Comparison of ENCODE assay signal across 9 cellular contexts in genomic region chr22:40855104-40855959, GRCh38. TPM values are rescaled to one million over a fixed set of nuclear protein-coding genes. Genes with fewer than 3 reads are reported as not detected.
DNase-seq lines count a peak whose midpoint lies in the region; ATAC-seq, FAIRE-seq and TF ChIP-seq lines count a peak whose summit lies in the region.
"Had no signal": no experiment of that assay in that cellular context is flagged by ENCODE, and none has a peak within 500 bp of the region (broad histone marks: within the 10 kb centered on the region; RNA-seq: fewer than 3 reads in every experiment).

No MANE protein-coding gene starts in this region.

- peaks cover 7% of the 10 kb centered on the region for H3K36me3 Mint-ChIP-seq in nephron (ENCODE audit: low read depth)

- H2AFZ ChIP-seq in H1 (ENCODE audit: low read length) = no peak overlapping the region

- no peak for FAIRE-seq in H1 (lab: Jason Lieb, UNC)

- H3K79me1 ChIP-seq in H1 (ENCODE audit: low read depth, low read length) = no peaks in the 10 kb centered on the region; the same call in 1 of the 2 replicates

- H3K56ac ChIP-seq in H1 (replicated peaks; ENCODE audit: insufficient read length, low read depth, low read length) = no peak overlapping the region

- TF ChIP-seq POLR2A in H1 (IDR thresholded peaks at IDR 0.05; ENCODE audit: control extremely low read depth in 1 of 2, low read depth in 2 of 2, low read length in 2 of 2) = no peak

- peak overlapping the region; percentile 81 for H3K4me3 ChIP-seq in SJCRH30
- H3K4me3 ChIP-seq in H1 (ENCODE audit: extremely low read depth in 1 of 4, insufficient read depth in 2 of 4, low read depth in 3 of 4, low read length in 4 of 4) = peak overlapping the region; percentile 98 to 99 (median 98)

- H4K91ac ChIP-seq in H1 (replicated peaks; ENCODE audit: insufficient read length, low read length) = no peak overlapping the region

- 60% methylated on average over 19 of the region's 19 CpGs; no CpG with 5 or more reads in 1 of the 2 experiments for WGBS in H1 (ENCODE audit: extremely low coverage in 1 of 2, insufficient coverage in 1 of 2, insufficient read length in 1 of 2, insufficient replicate concordance in 2 of 2, low coverage in 1 of 2, low lambda C conversion rate in 2 of 2, missing lambda C conversion rate in 1 of 2), 2 experiments

- no peak overlapping the region for H3K18ac ChIP-seq in H1 (ENCODE audit: extremely low read depth, low read length)

- H3K14ac ChIP-seq in H1 (ENCODE audit: insufficient read length) = no peak overlapping the region

- peak overlapping the region; percentile 58 to 99 (median 92); a peak in 5 of 7 replicates for H3K9ac ChIP-seq in H1 (replicated peaks in 1 of 4; ENCODE audit: extremely low read depth in 1 of 4, low read depth in 3 of 4, low read length in 3 of 4)

- H3K79me2 ChIP-seq in H1 (ENCODE audit: control insufficient read depth in 1 of 2, insufficient read depth in 2 of 2, low read length in 2 of 2) = peaks cover 40 to 91% of the 10 kb centered on the region in 2 experiments

- no peak for TF ChIP-seq RAD21 in H1 (IDR thresholded peaks at IDR 0.05 in 1 of 2, conservative IDR thresholded peaks at IDR 0.05 in 1 of 2; ENCODE audit: low read depth in 2 of 2, low read length in 2 of 2)

- no peak overlapping the region; the same call in 1 of the 2 replicates for H2BK12ac ChIP-seq in H1 (ENCODE audit: low read depth, low read length)

- H3K27me3 ChIP-seq in SJCRH30 (no peaks in the 10 kb centered on the region), H1 (replicated peaks in 1 of 4; ENCODE audit: control insufficient read depth in 3 of 4, extremely low read depth in 1 of 4, insufficient read depth in 3 of 4, low read length in 3 of 4) (no peaks in the 10 kb centered on the region)

- H3K9me3 Mint-ChIP-seq in nephron = no peaks in the 10 kb centered on the region

- no peak for ATAC-seq in activated CD4-positive, CD25-positive, alpha-beta regulatory T cell treated with anti-CD3 and anti-CD28 coated beads, Interleukin-2, amount 50 U/mL, for 24 hours
- ATAC-seq in GM21619 (IDR thresholded peaks at IDR 0.05; ENCODE audit: unreplicated experiment) = no peak
- no peak for ATAC-seq in GM21381 (IDR thresholded peaks at IDR 0.05; ENCODE audit: unreplicated experiment)

- H2BK120ac ChIP-seq in H1 (replicated peaks; ENCODE audit: low read depth, low read length) = no peak overlapping the region

- no peak overlapping the region for H2BK5ac ChIP-seq in H1 (ENCODE audit: low read depth, low read length)

- H2BK15ac ChIP-seq in H1 (ENCODE audit: low read length) = no peak overlapping the region

- H3K36me3 ChIP-seq in SJCRH30 (peaks cover 5% of the 10 kb centered on the region), H1 (ENCODE audit: control insufficient read depth in 2 of 4, insufficient read depth in 4 of 4, low read length in 3 of 4) (peaks cover 0 to 10% (median 0%) of the 10 kb centered on the region in 4 experiments; a peak in 3 of 8 replicates)

- DNase-seq in activated T-cell treated with anti-CD3 and anti-CD28 coated beads for 4 hours (peak; percentile 3), SJCRH30 (peak in 1 of 2 experiments; percentile 5), H1 (ENCODE audit: low read depth in 1 of 2, low spot score in 2 of 2) (no peak)
- DNase-seq in activated T-cell treated with anti-CD3 and anti-CD28 coated beads, Interleukin-2, amount 50 U/mL, for 1 hour = no peak

- no peak overlapping the region for H4K8ac ChIP-seq in H1 (ENCODE audit: extremely low read depth, insufficient read depth, low read length)

- H3K4me1 Mint-ChIP-seq in nephron = peaks cover 45% of the 10 kb centered on the region

- H3K4me2 ChIP-seq in H1 (ENCODE audit: insufficient read depth in 1 of 2, low read depth in 2 of 2, low read length in 2 of 2) = peak overlapping the region; percentile 68 to 79

- H2BK20ac ChIP-seq in H1 (ENCODE audit: low read length) = no peak overlapping the region

- peak overlapping the region; percentile 99; the same call in 1 of the 2 replicates for H3K27ac ChIP-seq in SJCRH30
- peak overlapping the region; percentile 98; the same call in 1 of the 2 replicates for H3K27ac ChIP-seq in H1 (ENCODE audit: low read depth, low read length)

- CTCF ChIA-PET in H1 (lab: Charles Lee; ENCODE audit: partially characterized antibody) = interaction anchor here (1.0 to 1.5 kb wide), 2 partner anchors 37 to 172 kb away, joined by 3 read pairs; partner anchors contain the start of gene SLC25A17

- H3K23ac ChIP-seq in H1 (ENCODE audit: insufficient read length) = no peak overlapping the region

- H3K4ac ChIP-seq in H1 (replicated peaks; ENCODE audit: insufficient read length, low read depth, low read length) = no peak overlapping the region

- H3K9me3 ChIP-seq in SJCRH30 (replicated peaks) (no peaks in the 10 kb centered on the region), H1 (ENCODE audit: insufficient read depth in 2 of 2, low read depth in 1 of 2, low read length in 1 of 2) (no peaks in the 10 kb centered on the region)

- TF ChIP-seq CTCF in H1 (IDR thresholded peaks at IDR 0.05; ENCODE audit: control extremely low read depth in 1 of 3, insufficient read depth in 1 of 3, low read depth in 1 of 3, low read length in 3 of 3) (no peak), nephron (IDR thresholded peaks at IDR 0.05; ENCODE audit: unreplicated experiment in 3 of 3) (no peak)

- H4K5ac ChIP-seq in H1 (ENCODE audit: insufficient read length, low read depth, low read length) = no peak overlapping the region

- peak overlapping the region; percentile 93 to 97 (median 97) for H3K4me3 Mint-ChIP-seq in nephron

- H4K20me1 ChIP-seq in H1 (replicated peaks in 1 of 2; ENCODE audit: control insufficient read depth in 1 of 2, insufficient read depth in 2 of 2, low read length in 2 of 2) = peaks cover 1 to 8% of the 10 kb centered on the region in 2 experiments

- H3K27ac Mint-ChIP-seq in nephron = peak overlapping the region; percentile 100

- peaks cover 8% of the 10 kb centered on the region for H3K23me2 ChIP-seq in H1 (ENCODE audit: low read depth, low read length)

- H2AK5ac ChIP-seq in H1 (ENCODE audit: low read depth, low read length) = no peak overlapping the region

- H3K4me1 ChIP-seq in SJCRH30 (peaks cover 6% of the 10 kb centered on the region; the same call in 1 of the 2 replicates), H1 (replicated peaks in 1 of 4; ENCODE audit: control insufficient read depth in 3 of 4, insufficient read depth in 4 of 4, low read length in 3 of 4) (peaks cover 0 to 6% (median 0%) of the 10 kb centered on the region in 4 experiments; a peak in 2 of 7 replicates)

- POLR2A ChIA-PET in H1 (lab: Charles Lee; ENCODE audit: partially characterized antibody) = interaction anchor here (0.6 to 4.9 kb wide), 9 partner anchors 9 to 147 kb away, joined by 3 to 24 read pairs (median 4); no protein-coding TSS in a partner anchor

- no peak for TF ChIP-seq EP300 in H1 (IDR thresholded peaks at IDR 0.05; ENCODE audit: borderline replicate concordance in 1 of 2, low read depth in 2 of 2, low read length in 2 of 2)

- no peaks in the 10 kb centered on the region for H3K27me3 Mint-ChIP-seq in nephron (ENCODE audit: low read depth)

TF ChIP-seq in H1, 55 proteins besides CTCF, POLR2A, EP300 and RAD21:
- TF ChIP-seq HDAC6 (IDR thresholded peaks at IDR 0.05; ENCODE audit: low read depth, low read length) (no peak), NRF1 (IDR thresholded peaks at IDR 0.05; ENCODE audit: low read depth, low read length) (peak; percentile 2; the same call in 1 of the 2 replicates)

RNA-seq across cellular contexts. Expression of gene ST13, which starts 1.1 kb away (rescaled TPM):
- 245 and 285 TPM in 2 replicates for total RNA-seq in SJCRH30 (2014; rRNA removed; shearing (Covaris generic))
- total RNA-seq in H1 (2021; fragmentation: NEBNext Ultra II Directional; extraction: Animal tissue kit (Norgen Biotek cat#: 25700)) = 305 TPM in 2 replicates
- polyA plus RNA-seq in H1 (2011; rRNA removed) = 32.5 and 52.0 TPM in 2 replicates
- polyA plus RNA-seq in H1 (2011; cell fraction: cytosol; rRNA removed) = 132 TPM
- 45.9 TPM for polyA plus RNA-seq in H1 (2011; cell fraction: nucleus; rRNA removed)
- polyA plus RNA-seq in H1 (2012, experiment 1 of 2) = 322 to 358 TPM (median 337 TPM) in 4 replicates
- 43.0 TPM for polyA plus RNA-seq in H1 (2012, experiment 2 of 2)
- polyA plus RNA-seq in H1 (2013, experiment 1 of 2) = 191 TPM
- 216 TPM for polyA plus RNA-seq in H1 (2013, experiment 2 of 2)
- polyA minus RNA-seq in H1 (2011; rRNA and poly(A)+ RNA removed) = 103 and 149 TPM in 2 replicates
- 87.9 TPM for polyA minus RNA-seq in H1 (2011; cell fraction: cytosol; rRNA and poly(A)+ RNA removed)
- polyA minus RNA-seq in H1 (2011; cell fraction: nucleus; rRNA and poly(A)+ RNA removed) = 60.0 TPM

RNA-seq across cellular contexts. Expression of gene XPNPEP3, which starts 1.6 kb away (rescaled TPM):
- total RNA-seq in SJCRH30 (2014; rRNA removed; shearing (Covaris generic)) = 17.3 and 18.2 TPM in 2 replicates
- 21.5 and 25.8 TPM in 2 replicates for total RNA-seq in H1 (2021; fragmentation: NEBNext Ultra II Directional; extraction: Animal tissue kit (Norgen Biotek cat#: 25700))
- polyA plus RNA-seq in H1 (2011; rRNA removed) = 9.9 and 29.2 TPM in 2 replicates
- 13.1 TPM for polyA plus RNA-seq in H1 (2011; cell fraction: cytosol; rRNA removed)
- polyA plus RNA-seq in H1 (2011; cell fraction: nucleus; rRNA removed) = 14.7 TPM
- polyA plus RNA-seq in H1 (2012, experiment 1 of 2) = 9.7 to 11.8 TPM (median 10.5 TPM) in 4 replicates
- 3.7 TPM for polyA plus RNA-seq in H1 (2012, experiment 2 of 2)
- polyA plus RNA-seq in H1 (2013, experiment 1 of 2) = 10.2 TPM
- polyA plus RNA-seq in H1 (2013, experiment 2 of 2) = 10.2 TPM
- polyA minus RNA-seq in H1 (2011; rRNA and poly(A)+ RNA removed) = 37.0 and 40.4 TPM in 2 replicates
- 37.6 TPM for polyA minus RNA-seq in H1 (2011; cell fraction: cytosol; rRNA and poly(A)+ RNA removed)
- polyA minus RNA-seq in H1 (2011; cell fraction: nucleus; rRNA and poly(A)+ RNA removed) = 41.8 TPM

RNA-seq across cellular contexts. Expression of gene DNAJB7, which starts 6.6 kb away (rescaled TPM):
- not detected in 2 replicates for total RNA-seq in SJCRH30 (2014; rRNA removed; shearing (Covaris generic))
- total RNA-seq in H1 (2021; fragmentation: NEBNext Ultra II Directional; extraction: Animal tissue kit (Norgen Biotek cat#: 25700)) = not detected in 2 replicates
- not detected in 2 replicates for polyA plus RNA-seq in H1 (2011; rRNA removed)
- polyA plus RNA-seq in H1 (2011; cell fraction: cytosol; rRNA removed) = not detected
- not detected for polyA plus RNA-seq in H1 (2011; cell fraction: nucleus; rRNA removed)
- polyA plus RNA-seq in H1 (2012, experiment 1 of 2) = 0.07 to 0.14 TPM (median 0.09 TPM) in 4 replicates
- polyA plus RNA-seq in H1 (2012, experiment 2 of 2) = not detected
- not detected for polyA plus RNA-seq in H1 (2013, experiment 1 of 2)
- polyA plus RNA-seq in H1 (2013, experiment 2 of 2) = not detected
- not detected in 2 replicates for polyA minus RNA-seq in H1 (2011; rRNA and poly(A)+ RNA removed)
- not detected for polyA minus RNA-seq in H1 (2011; cell fraction: cytosol; rRNA and poly(A)+ RNA removed)
- not detected for polyA minus RNA-seq in H1 (2011; cell fraction: nucleus; rRNA and poly(A)+ RNA removed)
- total RNA-seq: glomerular endothelial cell had no signal

RNA-seq across cellular contexts. Expression of gene SLC25A17, which starts 36.2 kb away (rescaled TPM):
- 37.0 and 37.9 TPM in 2 replicates for total RNA-seq in SJCRH30 (2014; rRNA removed; shearing (Covaris generic))
- total RNA-seq in H1 (2021; fragmentation: NEBNext Ultra II Directional; extraction: Animal tissue kit (Norgen Biotek cat#: 25700)) = 40.2 and 40.4 TPM in 2 replicates
- 11.4 and 17.9 TPM in 2 replicates for polyA plus RNA-seq in H1 (2011; rRNA removed)
- 18.4 TPM for polyA plus RNA-seq in H1 (2011; cell fraction: cytosol; rRNA removed)
- polyA plus RNA-seq in H1 (2011; cell fraction: nucleus; rRNA removed) = 8.7 TPM
- polyA plus RNA-seq in H1 (2012, experiment 1 of 2) = 29.6 to 36.7 TPM (median 31.7 TPM) in 4 replicates
- 10.5 TPM for polyA plus RNA-seq in H1 (2012, experiment 2 of 2)
- polyA plus RNA-seq in H1 (2013, experiment 1 of 2) = 22.2 TPM
- 24.5 TPM for polyA plus RNA-seq in H1 (2013, experiment 2 of 2)
- polyA minus RNA-seq in H1 (2011; rRNA and poly(A)+ RNA removed) = 26.9 and 31.3 TPM in 2 replicates
- polyA minus RNA-seq in H1 (2011; cell fraction: cytosol; rRNA and poly(A)+ RNA removed) = 11.8 TPM
- 8.9 TPM for polyA minus RNA-seq in H1 (2011; cell fraction: nucleus; rRNA and poly(A)+ RNA removed)
